In genomic region chr19:48859711-48860572, GRCh38 we compare ENCODE assay signal across 1 cellular context.
TF ChIP-seq lines count a peak whose summit lies in the region.

No MANE protein-coding gene starts in this region.

TF ChIP-seq in HEK293T, 16 proteins besides CTCF, POLR2A, EP300 and RAD21 (continued from another document):
- TF ChIP-seq PKNOX1 (IDR thresholded peaks at IDR 0.05) = no peak
